ENCODE assay signal across 1 cellular context in genomic region chr7:100676501-100677306, GRCh38.
TF ChIP-seq lines count a peak whose summit lies in the region.

No MANE protein-coding gene starts in this region.

TF ChIP-seq in IMR-90, 13 proteins besides CTCF, POLR2A, EP300 and RAD21 (continued from another document):
- TF ChIP-seq USF2 (IDR thresholded peaks at IDR 0.05; ENCODE audit: low read depth, low read length) (no peak), NFE2L2 (IDR thresholded peaks at IDR 0.05; ENCODE audit: low read depth, low read length) (no peak)
